In the genomic region with DNA sequence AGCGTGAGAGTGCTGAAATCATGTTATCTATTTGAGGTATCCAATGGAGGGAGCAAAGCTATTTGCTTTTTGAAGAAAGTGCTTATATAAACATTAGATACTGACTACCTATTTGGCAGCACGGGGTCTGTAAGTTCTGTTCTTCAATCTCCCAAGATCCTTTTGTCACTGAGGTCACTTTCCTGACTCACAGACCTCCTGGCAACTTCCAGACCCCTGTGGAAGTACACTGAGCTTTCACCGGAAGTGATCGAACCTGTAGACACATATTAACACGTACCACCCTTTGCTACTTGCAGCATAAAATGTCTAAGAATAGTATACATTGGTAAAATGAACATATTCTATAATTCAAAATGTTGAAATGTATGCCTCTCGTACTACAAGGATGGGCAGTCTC, we compare ENCODE assay signal across 16 cellular contexts.
"Had no signal": no experiment of that assay in that cellular context is flagged by ENCODE, and none has a peak within 500 bp of the region (broad histone marks: within the 10 kb centered on the region; RNA-seq: fewer than 3 reads in every experiment).

No MANE protein-coding gene starts in this region.

- ATAC-seq: left lobe of liver; lower lobe of right lung; natural killer cell treated with Interleukin-12 subunit alpha and Interleukin-12 subunit beta and Interleukin-15 and Interleukin-18, amount 100 ng/mL, for 72 hours had no signal

- DNase-seq: colonic mucosa; effector CD4-positive, alpha-beta T cell; head of caudate nucleus; islet precursor cell; lower lobe of right lung; midbrain; nucleus accumbens; stimulated activated CD4-positive, alpha-beta T cell treated with anti-CD3 and anti-CD28 coated beads, Interleukin-12 subunit alpha, Interleukin-12 subunit beta, amount 100 ng/mL, for 4 hours; stimulated activated naive CD4-positive, alpha-beta T cell treated with Interleukin-2 at 50 U/mL for 16 hours; thyroid gland had no signal

- H3K27me3 ChIP-seq: colonic mucosa, neural progenitor cell, thyroid gland had no signal

- H3K4me3 ChIP-seq: colonic mucosa, lower lobe of right lung, neural progenitor cell, prostate gland, skin epidermis, thyroid gland had no signal

- H3K27ac ChIP-seq: colonic mucosa, lower lobe of right lung, neural progenitor cell, parathyroid adenoma, prostate gland had no signal

- H3K79me2 ChIP-seq: parathyroid adenoma had no signal

- H3K9me3 ChIP-seq: colonic mucosa, prostate gland, thyroid gland had no signal

- H3K4me1 ChIP-seq: colonic mucosa, lower lobe of right lung, neural progenitor cell, parathyroid adenoma, prostate gland had no signal

- H3K36me3 ChIP-seq: colonic mucosa, lower lobe of right lung, neural progenitor cell, prostate gland, thyroid gland had no signal

- H3K4me2 ChIP-seq: neural progenitor cell had no signal

- H2AFZ ChIP-seq: neural progenitor cell, parathyroid adenoma had no signal
